In genomic region chr2:113124984-113125855, GRCh38 we compare ENCODE assay signal across 1 cellular context.
TF ChIP-seq lines count a peak whose summit lies in the region.

No MANE protein-coding gene starts in this region.

TF ChIP-seq in HepG2, 621 proteins besides CTCF, POLR2A, EP300 and RAD21 (continues in another document):
- TF ChIP-seq MAFK (conservative IDR thresholded peaks at IDR 0.05 in 1 of 2, IDR thresholded peaks at IDR 0.05 in 1 of 2; ENCODE audit: low read length in 2 of 2) (no peak), GATA4 (IDR thresholded peaks at IDR 0.05; ENCODE audit: borderline replicate concordance, low read depth) (0 out of 2 replicates have a peak, but pooled peaks have one; percentile 42), DMAP1 (CRISPR knock-in tag; IDR thresholded peaks at IDR 0.05) (no peak), ZNF615 (CRISPR knock-in tag; IDR thresholded peaks at IDR 0.05; ENCODE audit: borderline replicate concordance) (no peak), ZNF713 (CRISPR knock-in tag; IDR thresholded peaks at IDR 0.05) (no peak), MBNL3 (CRISPR knock-in tag; conservative IDR thresholded peaks at IDR 0.05) (no peak), MBD4 (IDR thresholded peaks at IDR 0.05; ENCODE audit: borderline replicate concordance, low read length) (no peak; the same call in 1 of the 2 replicates), RBM39 (IDR thresholded peaks at IDR 0.05; ENCODE audit: low read depth, low read length, poor library complexity, severe bottlenecking) (no peak), SRY (CRISPR knock-in tag; IDR thresholded peaks at IDR 0.05) (no peak), CENPBD1 (CRISPR knock-in tag; IDR thresholded peaks at IDR 0.05; ENCODE audit: borderline replicate concordance, low read depth) (no peak), HNRNPLL (IDR thresholded peaks at IDR 0.05; ENCODE audit: low read depth, low read length, poor library complexity, severe bottlenecking) (no peak), ZNF546 (CRISPR knock-in tag; conservative IDR thresholded peaks at IDR 0.05) (no peak), ZNF317 (CRISPR knock-in tag; IDR thresholded peaks at IDR 0.05) (peak; percentile 20; the same call in 1 of the 2 replicates), ZNF691 (CRISPR knock-in tag; IDR thresholded peaks at IDR 0.05; ENCODE audit: borderline replicate concordance, low read depth) (no peak), PATZ1 (CRISPR knock-in tag; IDR thresholded peaks at IDR 0.05) (no peak), RARA (CRISPR knock-in tag; IDR thresholded peaks at IDR 0.05) (peak; percentile 52), ZFP37 (CRISPR knock-in tag; IDR thresholded peaks at IDR 0.05; ENCODE audit: borderline replicate concordance) (no peak), TGIF2 (CRISPR knock-in tag; IDR thresholded peaks at IDR 0.05) (no peak), ZFP36L2 (CRISPR knock-in tag; IDR thresholded peaks at IDR 0.05) (0 out of 2 replicates have a peak, but pooled peaks have one; percentile 5), ZNF18 (CRISPR knock-in tag; IDR thresholded peaks at IDR 0.05; ENCODE audit: insufficient replicate concordance) (peak; percentile 2), ATF4 (CRISPR knock-in tag; IDR thresholded peaks at IDR 0.05) (no peak), ZNF354B (CRISPR knock-in tag; IDR thresholded peaks at IDR 0.05) (no peak), SIX4 (CRISPR knock-in tag; IDR thresholded peaks at IDR 0.05) (no peak), ZNF142 (CRISPR knock-in tag; IDR thresholded peaks at IDR 0.05) (no peak), ISX (CRISPR knock-in tag; conservative IDR thresholded peaks at IDR 0.05) (no peak), BRF2 (CRISPR knock-in tag; IDR thresholded peaks at IDR 0.05) (no peak; the same call in 1 of the 2 replicates), NFYB (CRISPR knock-in tag; IDR thresholded peaks at IDR 0.05) (no peak), ZNF350 (CRISPR knock-in tag; IDR thresholded peaks at IDR 0.05; ENCODE audit: borderline replicate concordance, low read depth) (no peak), KLF9 (CRISPR knock-in tag; IDR thresholded peaks at IDR 0.05; ENCODE audit: low read depth) (no peak), ZNF605 (CRISPR knock-in tag; IDR thresholded peaks at IDR 0.05) (no peak), TFE3 (CRISPR knock-in tag; IDR thresholded peaks at IDR 0.05) (peak; percentile 48; the same call in 1 of the 2 replicates), TBX2 (CRISPR knock-in tag; IDR thresholded peaks at IDR 0.05; ENCODE audit: borderline replicate concordance) (no peak), PAXIP1 (CRISPR knock-in tag; conservative IDR thresholded peaks at IDR 0.05) (peak; percentile 58), MIXL1 (CRISPR knock-in tag; IDR thresholded peaks at IDR 0.05) (no peak; the same call in 1 of the 2 replicates), ARID5B (CRISPR knock-in tag; IDR thresholded peaks at IDR 0.05) (peak; percentile 90)
